ENCODE assay signal across 13 cellular contexts in genomic region chr5:127068771-127069330, GRCh38. TPM values are rescaled to one million over a fixed set of nuclear protein-coding genes. Genes with fewer than 3 reads are reported as not detected.
A peak's percentile ranks its signal among the peaks of the same experiment; 100 is the strongest.
DNase-seq lines count a peak whose midpoint lies in the region; ATAC-seq, FAIRE-seq and TF ChIP-seq lines count a peak whose summit lies in the region.
"Had no signal": no experiment of that assay in that cellular context is flagged by ENCODE, and none has a peak within 500 bp of the region (broad histone marks: within the 10 kb centered on the region; RNA-seq: fewer than 3 reads in every experiment).

No MANE protein-coding gene starts in this region.

- H3K4me3 Mint-ChIP-seq in astrocyte (ENCODE audit: unreplicated experiment): no peak overlapping the region
- no peak overlapping the region for H3K4me3 Mint-ChIP-seq in Calu3 (ENCODE audit: low read depth, unreplicated experiment)
- H3K4me3 Mint-ChIP-seq: immature natural killer cell had no signal

- H3K27me3 ChIP-seq in astrocyte (ENCODE audit: insufficient read depth, low read length) (no peaks in the 10 kb centered on the region), right cardiac atrium (ENCODE audit: control insufficient read depth, insufficient read depth) (no peaks in the 10 kb centered on the region), upper lobe of left lung (no peaks in the 10 kb centered on the region)
- H3K27me3 ChIP-seq: stomach had no signal

- H3K4me2 ChIP-seq in astrocyte (ENCODE audit: low read length): no peak overlapping the region

- no peaks in the 10 kb centered on the region for H3K36me3 Mint-ChIP-seq in astrocyte (ENCODE audit: low read depth, unreplicated experiment)
- peaks cover 10% of the 10 kb centered on the region for H3K36me3 Mint-ChIP-seq in Calu3 (ENCODE audit: insufficient read depth, unreplicated experiment)

- no peak for TF ChIP-seq EP300 in upper lobe of left lung (IDR thresholded peaks at IDR 0.05)

- H3K4me1 Mint-ChIP-seq in astrocyte (ENCODE audit: low read depth, unreplicated experiment) (peaks cover 17% of the 10 kb centered on the region), Calu3 (ENCODE audit: low read depth, unreplicated experiment) (no peaks in the 10 kb centered on the region)

- DNase-seq in AG08395 (ENCODE audit: low spot score) (peak; percentile 9), HT1080 (ENCODE audit: low read depth) (peak; percentile 48), astrocyte (ENCODE audit: low read depth) (peak; percentile 78), right cardiac atrium (peak in 2 of 3 donors; percentile 46 to 60), upper lobe of left lung (no peak), Calu3 (no peak)
- no peak for DNase-seq in activated CD8-positive, alpha-beta memory T cell treated with anti-CD3 and anti-CD28 coated beads, Interleukin-2, amount 50 U/mL, for 48 hours
- DNase-seq: activated naive CD4-positive, alpha-beta T cell treated with Interleukin-2 at 50 U/mL for 16 hours; immature natural killer cell; MM.1S; stomach had no signal

- H3K9me3 ChIP-seq in astrocyte (ENCODE audit: insufficient read depth, low read depth, low read length) (no peaks in the 10 kb centered on the region), right cardiac atrium (ENCODE audit: control insufficient read depth, low read length) (no peaks in the 10 kb centered on the region), upper lobe of left lung (no peaks in the 10 kb centered on the region)
- H3K9me3 ChIP-seq: BLaER1 treated with 17β-estradiol and CSF1 and Interleukin-3, amounts not matched to agents 10 nM and 100 nM; stomach had no signal

- H3K9ac ChIP-seq in astrocyte (ENCODE audit: low read length): no peak overlapping the region
- H3K9ac ChIP-seq: BLaER1 treated with 17β-estradiol and CSF1 and Interleukin-3, amounts not matched to agents 10 nM and 100 nM had no signal

- H3K9me3 Mint-ChIP-seq in astrocyte (ENCODE audit: unreplicated experiment) (peaks cover 1% of the 10 kb centered on the region), Calu3 (ENCODE audit: low read depth, unreplicated experiment) (no peaks in the 10 kb centered on the region)
- H3K9me3 Mint-ChIP-seq: immature natural killer cell had no signal

- H3K4me1 ChIP-seq in astrocyte (ENCODE audit: insufficient read depth, low read length) (peaks cover 5% of the 10 kb centered on the region), right cardiac atrium (ENCODE audit: control insufficient read depth, insufficient read depth, low read length) (no peaks in the 10 kb centered on the region), upper lobe of left lung (peaks cover 0 to 7% (median 2%) of the 10 kb centered on the region in 4 donors)

- H4K20me1 ChIP-seq in astrocyte (ENCODE audit: insufficient read depth, low read length): no peaks in the 10 kb centered on the region
- H4K20me1 ChIP-seq: BLaER1 treated with 17β-estradiol and CSF1 and Interleukin-3, amounts not matched to agents 10 nM and 100 nM had no signal

- H2AFZ ChIP-seq in astrocyte (ENCODE audit: low read depth, low read length): no peak overlapping the region

- no peak for TF ChIP-seq POLR2A in upper lobe of left lung (IDR thresholded peaks at IDR 0.05)

- H3K27ac ChIP-seq in astrocyte (ENCODE audit: low read depth, low read length) (no peak overlapping the region), right cardiac atrium (ENCODE audit: low read length) (no peak overlapping the region), upper lobe of left lung (no peak overlapping the region)
- H3K27ac ChIP-seq: BLaER1 treated with 17β-estradiol and CSF1 and Interleukin-3, amounts not matched to agents 10 nM and 100 nM; stomach had no signal

- no TSS peak for BruUV-seq in Calu3 (replicated peaks; lab: Mats Ljungman, UMichigan)

- H3K4me3 ChIP-seq in astrocyte (ENCODE audit: insufficient read depth, low read depth, low read length) (no peak overlapping the region), right cardiac atrium (ENCODE audit: low read length) (no peak overlapping the region), upper lobe of left lung (no peak overlapping the region)
- H3K4me3 ChIP-seq: BLaER1 treated with 17β-estradiol and CSF1 and Interleukin-3, amounts not matched to agents 10 nM and 100 nM; stomach had no signal

- CTCF ChIA-PET in Calu3 (lab: Charles Lee): interaction anchor here (0.6 kb wide), 1 partner anchor 415 kb away, joined by 3 read pairs; no protein-coding TSS in a partner anchor

- H3K27ac Mint-ChIP-seq in astrocyte (ENCODE audit: unreplicated experiment): no peak overlapping the region
- H3K27ac Mint-ChIP-seq in Calu3 (ENCODE audit: unreplicated experiment): no peak overlapping the region

- H3K27me3 Mint-ChIP-seq in astrocyte (ENCODE audit: low read depth, unreplicated experiment): peaks cover 6% of the 10 kb centered on the region
- no peaks in the 10 kb centered on the region for H3K27me3 Mint-ChIP-seq in Calu3 (ENCODE audit: unreplicated experiment)

- intact Hi-C loops in right cardiac atrium (cut with DNase I) (no loop called here), Calu3 (cut with micrococcal nuclease; ENCODE audit: unreplicated experiment) (no loop called here)

- 55% methylated on average over 3 of the region's 3 CpGs for WGBS in right cardiac atrium
- WGBS in upper lobe of left lung, 2 donors: 73 to 77% methylated on average over 3 of the region's 3 CpGs

- no peak for FAIRE-seq in astrocyte (lab: Jason Lieb, UNC)

- ATAC-seq in right cardiac atrium: no peak
- no peak for ATAC-seq in upper lobe of left lung (ENCODE audit: low FRiP score in 2 of 2)
- ATAC-seq in HG03108 (IDR thresholded peaks at IDR 0.05; ENCODE audit: unreplicated experiment): no peak

- H3K36me3 ChIP-seq in astrocyte (ENCODE audit: insufficient read depth, low read length) (no peaks in the 10 kb centered on the region), upper lobe of left lung (no peaks in the 10 kb centered on the region)
- H3K36me3 ChIP-seq: BLaER1 treated with 17β-estradiol and CSF1 and Interleukin-3, amounts not matched to agents 10 nM and 100 nM had no signal

- TF ChIP-seq CTCF in astrocyte (IDR thresholded peaks at IDR 0.05; ENCODE audit: insufficient read depth, low read depth, low read length) (no peak), upper lobe of left lung (IDR thresholded peaks at IDR 0.05) (no peak), Calu3 (IDR thresholded peaks at IDR 0.05; ENCODE audit: unreplicated experiment) (no peak)

- H3K79me2 ChIP-seq in astrocyte (ENCODE audit: insufficient read depth, low read length): no peaks in the 10 kb centered on the region

RNA-seq across cellular contexts. Expression of gene C5orf63, which starts 4.5 kb away (rescaled TPM):
- total RNA-seq in HT1080 (2014; rRNA removed; shearing (Covaris generic)): 0.37 and 1.9 TPM in 2 replicates
- 0.31 and 0.38 TPM in 2 replicates for polyA plus RNA-seq in HT1080 (2015; cell fraction: cytosol; rRNA removed)
- polyA plus RNA-seq in HT1080 (2015; cell fraction: nucleus; rRNA removed): 1.2 and 1.3 TPM in 2 replicates
- 0.36 and 1.6 TPM in 2 replicates for total RNA-seq in astrocyte
- 1 to 10 TPM; 6.6 to 8.9 (median 7.9) TPM for total RNA-seq in right cardiac atrium
- 4.6 TPM for polyA plus RNA-seq in right cardiac atrium
- 10 to 100 TPM in 1 of 6 donors, 1 to 10 TPM in 5; 1.9 to 13.6 (median 6.1) TPM for total RNA-seq in upper lobe of left lung
- 11.0 and 13.2 TPM in 2 replicates for total RNA-seq in Calu3 (2022)

RNA-seq across cellular contexts. Expression of gene MARCHF3, which starts 38.5 kb away (rescaled TPM):
- 5.0 and 9.9 TPM in 2 replicates for total RNA-seq in HT1080 (2014; rRNA removed; shearing (Covaris generic))
- 8.6 and 9.5 TPM in 2 replicates for polyA plus RNA-seq in HT1080 (2015; cell fraction: cytosol; rRNA removed)
- polyA plus RNA-seq in HT1080 (2015; cell fraction: nucleus; rRNA removed): 4.1 TPM in 2 replicates
- total RNA-seq in astrocyte: 16.5 and 16.6 TPM in 2 replicates
- 10 to 100 TPM; 13.4 to 27.0 (median 16.7) TPM for total RNA-seq in right cardiac atrium
- polyA plus RNA-seq in right cardiac atrium: 11.0 TPM
- total RNA-seq in upper lobe of left lung: 10 to 100 TPM in 1 of 6 donors, 1 to 10 TPM in 5; 2.1 to 16.2 (median 6.7) TPM
- 13.1 and 16.1 TPM in 2 replicates for total RNA-seq in Calu3 (2022)

Comparison
In these comparisons a context has a peak if more than half of its experiments do, and no peak if none do; other contexts are left out.
1. DNase-seq: peak in AG08395 (single experiment), HT1080 (single experiment), astrocyte (single experiment) and right cardiac atrium (2 of 3); none in upper lobe of left lung (0 of 2), activated CD8-positive, alpha-beta memory T cell treated with anti-CD3 and anti-CD28 coated beads, Interleukin-2, amount 50 U/mL, for 48 hours (single experiment) and Calu3 (single experiment).